1 cellular context compared by ENCODE assay signal in genomic region chr22:50342651-50343540, GRCh38.
TF ChIP-seq lines count a peak whose summit lies in the region.

Gene PPP6R2, plus strand, starts transcription at chr22:50343327. Its CDS starts 50,582 bp downstream, at chr22:50393909.

TF ChIP-seq in HEK293, 187 proteins besides CTCF, POLR2A, EP300 and RAD21 (continued from another document and continues in another):
- TF ChIP-seq ZNF26 (tag by site-specific recombination; IDR thresholded peaks at IDR 0.05), result no peak
- TF ChIP-seq ZNF658 (tag by site-specific recombination; IDR thresholded peaks at IDR 0.05), result no peak
- no peak for TF ChIP-seq GLI4 (tag by site-specific recombination; IDR thresholded peaks at IDR 0.05)
- TF ChIP-seq ZNF626 (tag by site-specific recombination; IDR thresholded peaks at IDR 0.05), result no peak
- TF ChIP-seq PRDM4 (tag by site-specific recombination; IDR thresholded peaks at IDR 0.05), result no peak; the same call in 1 of the 2 replicates
- TF ChIP-seq ZNF529 (tag by site-specific recombination; IDR thresholded peaks at IDR 0.05; ENCODE audit: insufficient replicate concordance), result no peak
- TF ChIP-seq ZNF169 (tag by site-specific recombination; IDR thresholded peaks at IDR 0.05), result no peak
- TF ChIP-seq ZBTB10 (tag by site-specific recombination; IDR thresholded peaks at IDR 0.05), result peak; percentile 51; the same call in 1 of the 2 replicates
- no peak for TF ChIP-seq ZNF692 (tag by site-specific recombination; IDR thresholded peaks at IDR 0.05)
- TF ChIP-seq ATF2 (tag by site-specific recombination; IDR thresholded peaks at IDR 0.05; ENCODE audit: low read depth), result no peak
- no peak for TF ChIP-seq ZNF530 (tag by site-specific recombination; IDR thresholded peaks at IDR 0.05; ENCODE audit: low read depth)
- no peak for TF ChIP-seq ZNF354C (tag by site-specific recombination; IDR thresholded peaks at IDR 0.05; ENCODE audit: borderline replicate concordance, low read depth)
- TF ChIP-seq TSHZ1 (tag by site-specific recombination; IDR thresholded peaks at IDR 0.05; ENCODE audit: borderline replicate concordance), result peak; percentile 25; the same call in 1 of the 2 replicates
- no peak for TF ChIP-seq KLF7 (tag by site-specific recombination; IDR thresholded peaks at IDR 0.05; ENCODE audit: borderline replicate concordance)
- no peak for TF ChIP-seq ZSCAN18 (tag by site-specific recombination; IDR thresholded peaks at IDR 0.05)
- TF ChIP-seq ZFHX2 (tag by site-specific recombination; conservative IDR thresholded peaks at IDR 0.05), result peak; percentile 69
- no peak for TF ChIP-seq ZNF521 (tag by site-specific recombination; IDR thresholded peaks at IDR 0.05)
- no peak for TF ChIP-seq ZNF549 (tag by site-specific recombination; IDR thresholded peaks at IDR 0.05)
- no peak for TF ChIP-seq ZNF768 (tag by site-specific recombination; IDR thresholded peaks at IDR 0.05)
- peak; percentile 93 for TF ChIP-seq ZEB2 (tag by site-specific recombination; IDR thresholded peaks at IDR 0.05)
- TF ChIP-seq BCL6B (tag by site-specific recombination; IDR thresholded peaks at IDR 0.05), result no peak
- no peak for TF ChIP-seq RBAK (tag by site-specific recombination; IDR thresholded peaks at IDR 0.05)
- TF ChIP-seq AEBP2 (tag by site-specific recombination; IDR thresholded peaks at IDR 0.05; ENCODE audit: borderline replicate concordance), result no peak
- no peak for TF ChIP-seq ZSCAN16 (tag by site-specific recombination; IDR thresholded peaks at IDR 0.05)
- TF ChIP-seq INSM2 (tag by site-specific recombination; IDR thresholded peaks at IDR 0.05), result no peak
- no peak for TF ChIP-seq ZNF16 (tag by site-specific recombination; IDR thresholded peaks at IDR 0.05; ENCODE audit: low read depth)
- no peak for TF ChIP-seq GLI2 (tag by site-specific recombination; IDR thresholded peaks at IDR 0.05; ENCODE audit: borderline replicate concordance, low read depth)
- peak; percentile 62 for TF ChIP-seq PATZ1 (tag by site-specific recombination; IDR thresholded peaks at IDR 0.05)
- TF ChIP-seq ZNF623 (tag by site-specific recombination; IDR thresholded peaks at IDR 0.05), result no peak
- TF ChIP-seq KLF9 (tag by site-specific recombination; IDR thresholded peaks at IDR 0.05; ENCODE audit: low read depth), result peak; percentile 65; the same call in 1 of the 2 replicates
- TF ChIP-seq ZNF394 (tag by site-specific recombination; IDR thresholded peaks at IDR 0.05; ENCODE audit: borderline replicate concordance), result no peak; the same call in 1 of the 2 replicates
- no peak for TF ChIP-seq ZNF274 (IDR thresholded peaks at IDR 0.05; ENCODE audit: low read length)
- no peak for TF ChIP-seq ZNF274 (tag by site-specific recombination; IDR thresholded peaks at IDR 0.05; ENCODE audit: borderline replicate concordance)
- TF ChIP-seq ZNF677 (tag by site-specific recombination; IDR thresholded peaks at IDR 0.05), result no peak
- TF ChIP-seq ZNF610 (tag by site-specific recombination; IDR thresholded peaks at IDR 0.05; ENCODE audit: borderline replicate concordance), result 0 out of 2 replicates have a peak, but pooled peaks have one; percentile 22
